ENCODE assay signal across 24 cellular contexts in genomic region chr10:77539147-77539935, GRCh38.
"Had no signal": no experiment of that assay in that cellular context is flagged by ENCODE, and none has a peak within 500 bp of the region (broad histone marks: within the 10 kb centered on the region; RNA-seq: fewer than 3 reads in every experiment).

No MANE protein-coding gene starts in this region.

- H3K36me3 ChIP-seq: brain microvascular endothelial cell, left ventricle myocardium inferior, neural progenitor cell, tibial artery had no signal

- H3K27me3 ChIP-seq: brain microvascular endothelial cell, neural progenitor cell, tibial artery had no signal

- H3K4me2 ChIP-seq: neural progenitor cell had no signal

- ATAC-seq: activated CD8-positive, alpha-beta T cell treated with anti-CD3 and anti-CD28 coated beads for 36 hours; activated naive CD8-positive, alpha-beta T cell treated with anti-CD3 and anti-CD28 coated beads, Interleukin-2, amount 50 U/mL, for 24 hours; mucosa of descending colon; naive thymus-derived CD4-positive, alpha-beta T cell; stimulated activated naive CD8-positive, alpha-beta T cell treated with anti-CD3 and anti-CD28 coated beads, Interleukin-15, Interleukin-2, amounts not matched to agents 100 U/mL and 50 U/mL, for 24 hours had no signal

- H2AFZ ChIP-seq: neural progenitor cell had no signal

- FAIRE-seq: frontal cortex, TTC549 had no signal

- H3K27ac Mint-ChIP-seq: activated CD8-positive, alpha-beta T cell treated with anti-CD3 and anti-CD28 coated beads for 36 hours; activated naive CD4-positive, alpha-beta T cell treated with anti-CD3 and anti-CD28 coated beads for 36 hours; activated naive CD8-positive, alpha-beta T cell treated with anti-CD3 and anti-CD28 coated beads, Interleukin-2, amount 50 U/mL, for 24 hours; activated T-cell treated with anti-CD3 and anti-CD28 coated beads, Interleukin-2, amount 50 U/mL, for 24 hours; activated T-helper 2 cell treated with anti-CD3 and anti-CD28 coated beads, Interferon-gamma antibody, Interleukin-2, Interleukin-4, amounts not matched to agents 10 μg/mL and 5 μg/mL and 100 μg/mL, durations not matched to agents 14 hours and 24 hours and 36 hours; naive thymus-derived CD4-positive, alpha-beta T cell; neural progenitor cell; progenitor cell of endocrine pancreas; T-helper 2 cell treated with Interferon-gamma antibody and Interleukin-4, amounts not matched to agents 5 μg/mL and 100 μg/mL, for 36 hours had no signal

- H3K4me1 Mint-ChIP-seq: activated naive CD8-positive, alpha-beta T cell treated with anti-CD3 and anti-CD28 coated beads, Interleukin-2, amount 50 U/mL, for 24 hours; naive thymus-derived CD4-positive, alpha-beta T cell; neural progenitor cell had no signal

- H3K4me3 Mint-ChIP-seq: activated CD8-positive, alpha-beta T cell treated with anti-CD3 and anti-CD28 coated beads for 36 hours; activated naive CD4-positive, alpha-beta T cell treated with anti-CD3 and anti-CD28 coated beads for 36 hours; activated naive CD8-positive, alpha-beta T cell treated with anti-CD3 and anti-CD28 coated beads, Interleukin-2, amount 50 U/mL, for 24 hours; activated T-cell treated with anti-CD3 and anti-CD28 coated beads, Interleukin-2, amount 50 U/mL, for 24 hours; naive thymus-derived CD4-positive, alpha-beta T cell; neural progenitor cell; T-helper 2 cell treated with Interferon-gamma antibody and Interleukin-4, amounts not matched to agents 5 μg/mL and 100 μg/mL, for 36 hours had no signal

- H3K9me3 Mint-ChIP-seq: activated T-helper 2 cell treated with anti-CD3 and anti-CD28 coated beads, Interferon-gamma antibody, Interleukin-2, Interleukin-4, amounts not matched to agents 10 μg/mL and 5 μg/mL and 100 μg/mL, durations not matched to agents 14 hours and 24 hours and 36 hours; T-helper 2 cell treated with Interferon-gamma antibody and Interleukin-4, amounts not matched to agents 5 μg/mL and 100 μg/mL, for 36 hours had no signal

- H3K9me3 ChIP-seq: mucosa of descending colon, tibial artery had no signal

- H3K27me3 Mint-ChIP-seq: activated CD8-positive, alpha-beta T cell treated with anti-CD3 and anti-CD28 coated beads for 36 hours had no signal

- H3K9ac ChIP-seq: neural progenitor cell had no signal

- H3K4me3 ChIP-seq: coronary artery, left ventricle myocardium inferior, mucosa of descending colon, neural progenitor cell, tibial artery had no signal

- H3K36me3 Mint-ChIP-seq: naive thymus-derived CD4-positive, alpha-beta T cell; neural progenitor cell had no signal

- DNase-seq: activated CD4-positive, alpha-beta T cell treated with anti-CD3 and anti-CD28 coated beads for 4 hours; activated CD8-positive, alpha-beta T cell treated with anti-CD3 and anti-CD28 coated beads for 36 hours; activated naive CD4-positive, alpha-beta T cell treated with anti-CD3 and anti-CD28 coated beads for 36 hours; activated naive CD8-positive, alpha-beta T cell treated with anti-CD3 and anti-CD28 coated beads, Interleukin-2, amount 50 U/mL, for 24 hours; activated T-cell treated with anti-CD3 and anti-CD28 coated beads, Interleukin-2, amount 50 U/mL, for 24 hours; aorta; brain microvascular endothelial cell; effector CD4-positive, alpha-beta T cell; head of caudate nucleus; left ventricle myocardium inferior; mucosa of descending colon; naive thymus-derived CD4-positive, alpha-beta T cell; stimulated activated CD4-positive, alpha-beta T cell treated with anti-CD3 and anti-CD28 coated beads, Interleukin-12 subunit alpha, Interleukin-12 subunit beta, amount 100 ng/mL, for 4 hours; stimulated activated CD4-positive, alpha-beta T cell treated with anti-CD3 and anti-CD28 coated beads, Interleukin-1b, Interleukin-23, amount 100 ng/mL, for 48 hours; stimulated activated naive CD8-positive, alpha-beta T cell treated with anti-CD3 and anti-CD28 coated beads, Interleukin-15, Interleukin-2, amounts not matched to agents 100 U/mL and 50 U/mL, for 24 hours; substantia nigra; tibial artery had no signal

- H3K4me1 ChIP-seq: left ventricle myocardium inferior, neural progenitor cell had no signal

- H3K27ac ChIP-seq: brain microvascular endothelial cell, coronary artery, left ventricle myocardium inferior, neural progenitor cell had no signal
